In the genomic region with DNA sequence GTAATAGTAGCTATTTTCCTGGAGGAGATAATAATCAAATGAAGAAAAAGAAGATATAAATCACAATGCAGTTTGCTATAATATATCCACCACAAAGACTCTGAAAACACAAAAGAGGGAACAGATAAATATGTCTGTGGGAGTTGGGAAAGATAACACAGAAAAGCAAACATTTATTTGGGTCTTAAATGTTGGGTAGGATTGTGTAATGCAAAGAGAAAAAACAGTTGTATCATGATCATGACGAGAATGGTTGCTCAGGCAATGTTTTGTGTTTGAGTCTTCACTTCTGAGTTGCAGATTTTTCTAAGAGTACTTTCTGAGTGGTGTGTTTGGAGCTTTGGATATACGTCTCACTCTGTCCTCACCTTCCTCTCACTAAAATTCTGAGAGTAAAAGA, we compare ENCODE assay signal across 9 cellular contexts.
"Had no signal": no experiment of that assay in that cellular context is flagged by ENCODE, and none has a peak within 500 bp of the region (broad histone marks: within the 10 kb centered on the region; RNA-seq: fewer than 3 reads in every experiment).

No MANE protein-coding gene starts in this region.

- H3K9ac ChIP-seq: GM23248 had no signal

- H2AFZ ChIP-seq: GM23248 had no signal

- H3K4me1 ChIP-seq: HAP-1 had no signal

- DNase-seq: GM23248, GOT3, H7, HFFc6 had no signal

- H3K27ac ChIP-seq: GM23248, HL-60 had no signal

- ATAC-seq: HCT116, HepG2, K562 had no signal

- H3K9me3 ChIP-seq: HAP-1 had no signal

- H3K36me3 ChIP-seq: HAP-1 had no signal

- H3K4me3 ChIP-seq: GM23248, HAP-1, K562 had no signal
